In genomic region chr2:42754021-42754775, GRCh38 we compare ENCODE assay signal across 10 cellular contexts. TPM values are rescaled to one million over a fixed set of nuclear protein-coding genes. Genes with fewer than 3 reads are reported as not detected.
DNase-seq lines count a peak whose midpoint lies in the region; ATAC-seq, FAIRE-seq and TF ChIP-seq lines count a peak whose summit lies in the region.
"Had no signal": no experiment of that assay in that cellular context is flagged by ENCODE, and none has a peak within 500 bp of the region (broad histone marks: within the 10 kb centered on the region; RNA-seq: fewer than 3 reads in every experiment).

No MANE protein-coding gene starts in this region.

- H2AK5ac ChIP-seq in mesenchymal stem cell (ENCODE audit: low read length, severe bottlenecking) = no peak overlapping the region

- FAIRE-seq in GM18507 (lab: Jason Lieb, UNC) = peak; percentile 91

- H2BK12ac ChIP-seq in mesenchymal stem cell (ENCODE audit: low read length in 2 of 2) = no peak overlapping the region

- no peaks in the 10 kb centered on the region for H3K79me2 ChIP-seq in OCI-LY7 (ENCODE audit: insufficient read depth, low read depth, low read length)

- no peaks in the 10 kb centered on the region for H4K20me1 ChIP-seq in OCI-LY7 (ENCODE audit: insufficient read depth, low read length)

- no peak overlapping the region for H4K91ac ChIP-seq in mesenchymal stem cell (ENCODE audit: low read length)

- no peak for TF ChIP-seq CTCF in OCI-LY7 (conservative IDR thresholded peaks at IDR 0.05; ENCODE audit: low read length)

- CTCF ChIA-PET in OCI-LY7 (lab: Charles Lee; ENCODE audit: unreplicated experiment) = no interaction called here

- BruUV-seq in OCI-LY7 (replicated peaks; lab: Mats Ljungman, UMichigan) = no TSS peak

- no peak overlapping the region for H4K8ac ChIP-seq in mesenchymal stem cell (ENCODE audit: low read length)

- WGBS in mesenchymal stem cell = 92% methylated on average over 11 of the region's 11 CpGs

- peak overlapping the region in 1 of 2 experiments; percentile 67 for H3K23ac ChIP-seq in mesenchymal stem cell (ENCODE audit: low read length in 2 of 2)

- no peak overlapping the region for H2BK120ac ChIP-seq in mesenchymal stem cell (ENCODE audit: low read depth, low read length)

- no peak overlapping the region for H3K4me3 ChIP-seq in OCI-LY7 (ENCODE audit: low read depth, low read length, poor library complexity, severe bottlenecking)
- H3K4me3 ChIP-seq in mesenchymal stem cell (ENCODE audit: insufficient read depth in 1 of 2, low read depth in 1 of 2, low read length in 2 of 2) = peak overlapping the region in 1 of 2 experiments; percentile 45
- no peak overlapping the region for H3K4me3 ChIP-seq in MG63

- H3K36me3 ChIP-seq in OCI-LY7 (ENCODE audit: insufficient read depth, low read length) (peaks cover 63% of the 10 kb centered on the region), mesenchymal stem cell (ENCODE audit: control insufficient read depth in 1 of 2, insufficient read depth in 2 of 2, low read depth in 1 of 2, low read length in 2 of 2) (peaks cover 0 to 43% of the 10 kb centered on the region in 2 experiments), MG63 (no peaks in the 10 kb centered on the region)

- H3K4ac ChIP-seq in mesenchymal stem cell (ENCODE audit: low read depth in 1 of 2, low read length in 2 of 2) = no peak overlapping the region

- peak overlapping the region; percentile 59 for H3K9ac ChIP-seq in mesenchymal stem cell (ENCODE audit: low read length)

- no peak overlapping the region for H3K18ac ChIP-seq in mesenchymal stem cell (ENCODE audit: low read depth in 1 of 2, low read length in 2 of 2)

- no peaks in the 10 kb centered on the region for H3K79me1 ChIP-seq in mesenchymal stem cell (replicated peaks; ENCODE audit: low read length, poor library complexity, severe bottlenecking)

- H3K27ac ChIP-seq in OCI-LY7 (ENCODE audit: low read depth, low read length, poor library complexity, severe bottlenecking) (no peak overlapping the region), mesenchymal stem cell (ENCODE audit: low read length, poor library complexity, severe bottlenecking) (no peak overlapping the region)

- H3K14ac ChIP-seq in mesenchymal stem cell (ENCODE audit: low read length in 2 of 2) = no peak overlapping the region

- H2BK5ac ChIP-seq in mesenchymal stem cell (ENCODE audit: low read depth, low read length, poor library complexity, severe bottlenecking) = no peak overlapping the region

- H3K9me2 ChIP-seq in OCI-LY7 (ENCODE audit: insufficient read depth, low read length) = no peaks in the 10 kb centered on the region

- H2BK15ac ChIP-seq in mesenchymal stem cell (ENCODE audit: low read depth, poor library complexity, severe bottlenecking) = no peak overlapping the region

- peaks cover 20% of the 10 kb centered on the region for H3K4me1 ChIP-seq in OCI-LY7 (ENCODE audit: insufficient read depth, low read length, poor library complexity, severe bottlenecking)
- peaks cover 6% of the 10 kb centered on the region for H3K4me1 ChIP-seq in mesenchymal stem cell (ENCODE audit: control insufficient read depth, insufficient read depth, low read depth, low read length)

- H3K9me3 ChIP-seq in OCI-LY7 (ENCODE audit: low read length) (no peaks in the 10 kb centered on the region), mesenchymal stem cell (ENCODE audit: control insufficient read depth, low read length) (no peaks in the 10 kb centered on the region), MG63 (no peaks in the 10 kb centered on the region)

- ATAC-seq in HG02623 (IDR thresholded peaks at IDR 0.05; ENCODE audit: unreplicated experiment) (peak; percentile 46), GM19455 (IDR thresholded peaks at IDR 0.05; ENCODE audit: unreplicated experiment) (no peak)

- H3K4me2 ChIP-seq in OCI-LY7 (ENCODE audit: low read length) = peak overlapping the region; percentile 20; the same call in 1 of the 2 replicates
- no peak overlapping the region for H3K4me2 ChIP-seq in mesenchymal stem cell (ENCODE audit: low read length, poor library complexity, severe bottlenecking)

- H2AFZ ChIP-seq in OCI-LY7 (ENCODE audit: low read length) = no peak overlapping the region
- H2AFZ ChIP-seq in mesenchymal stem cell (ENCODE audit: low read depth, low read length) = no peak overlapping the region

- DNase-seq in GM18507 (ENCODE audit: extremely low spot score, insufficient read length, low read depth) = no peak
- DNase-seq in OCI-LY7 (ENCODE audit: low spot score) = no peak
- no peak for DNase-seq in mesenchymal stem cell
- no peak for DNase-seq in MG63
- DNase-seq in amniotic stem cell (lab: John Stamatoyannopoulos, UW) = no peak
- no peak for DNase-seq in HuH-7.5 (ENCODE audit: low spot score)
- DNase-seq: activated naive CD8-positive, alpha-beta T cell treated with anti-CD3 and anti-CD28 coated beads, Interleukin-2, amount 10 ng/mL, durations not matched to agents 7 days and 5 days had no signal

- intact Hi-C loops in OCI-LY7 (cut with micrococcal nuclease; ENCODE audit: unreplicated experiment) = no loop called here

- POLR2A ChIA-PET in OCI-LY7 (lab: Charles Lee) = interaction anchor here (0.5 to 0.6 kb wide), 2 partner anchors 12 to 277 kb away, joined by 3 read pairs; no protein-coding TSS in a partner anchor

- H3K27me3 ChIP-seq in mesenchymal stem cell (ENCODE audit: control insufficient read depth in 1 of 2, insufficient read depth in 1 of 2, low read length in 2 of 2) = no peaks in the 10 kb centered on the region
- no peaks in the 10 kb centered on the region for H3K27me3 ChIP-seq in MG63

RNA-seq across cellular contexts. Expression of gene OXER1, which starts 9.7 kb away (rescaled TPM):
- total RNA-seq in OCI-LY7 (2014; rRNA removed; shearing (Covaris generic)) = not detected in 2 replicates
- total RNA-seq in OCI-LY7 (2022) = not detected in 2 replicates
- polyA plus RNA-seq in mesenchymal stem cell (2013, experiment 1 of 2) = 0.33 TPM
- polyA plus RNA-seq in mesenchymal stem cell (2013, experiment 2 of 2) = 0.21 TPM
- not detected in 2 replicates for total RNA-seq in MG63 (2014; rRNA removed; shearing (Covaris generic); ENCODE audit: low replicate concordance)
- total RNA-seq: activated naive CD8-positive, alpha-beta T cell treated with anti-CD3 and anti-CD28 coated beads, Interleukin-2, amount 10 ng/mL, durations not matched to agents 7 days and 5 days; pulmonary artery endothelial cell had no signal

RNA-seq across cellular contexts. Expression of gene HAAO, which starts 38.2 kb away (rescaled TPM):
- not detected in 2 replicates for total RNA-seq in OCI-LY7 (2014; rRNA removed; shearing (Covaris generic))
- total RNA-seq in OCI-LY7 (2022) = not detected in 2 replicates
- polyA plus RNA-seq in mesenchymal stem cell (2013, experiment 1 of 2) = 1.9 TPM
- polyA plus RNA-seq in mesenchymal stem cell (2013, experiment 2 of 2) = 1.8 TPM
- not detected in 2 replicates for total RNA-seq in MG63 (2014; rRNA removed; shearing (Covaris generic); ENCODE audit: low replicate concordance)
